In genomic region chr3:184738519-184738890, GRCh38 we compare ENCODE assay signal across 24 cellular contexts. TPM values are rescaled to one million over a fixed set of nuclear protein-coding genes. Genes with fewer than 3 reads are reported as not detected.
DNase-seq lines count a peak whose midpoint lies in the region; FAIRE-seq and TF ChIP-seq lines count a peak whose summit lies in the region.
"Had no signal": no experiment of that assay in that cellular context is flagged by ENCODE, and none has a peak within 500 bp of the region (broad histone marks: within the 10 kb centered on the region; RNA-seq: fewer than 3 reads in every experiment).

No MANE protein-coding gene starts in this region.

- H3K79me2 ChIP-seq in astrocyte (ENCODE audit: insufficient read depth, low read length) = no peaks in the 10 kb centered on the region

- H3K4me2 ChIP-seq in astrocyte (ENCODE audit: low read length) (peak overlapping the region; percentile 30), skeletal muscle satellite cell (ENCODE audit: low read length) (peak overlapping the region; percentile 3)

- 27 to 31% methylated on average over 6 to 8 of the region's 8 CpGs for WGBS in esophagus squamous epithelium, 2 donors

- H3K4me3 ChIP-seq in astrocyte (ENCODE audit: insufficient read depth, low read depth, low read length) = no peak overlapping the region
- no peak overlapping the region for H3K4me3 ChIP-seq in esophagus squamous epithelium
- H3K4me3 ChIP-seq in skeletal muscle satellite cell (ENCODE audit: low read length) = no peak overlapping the region
- H3K4me3 ChIP-seq: adrenal gland, esophagus muscularis mucosa, gastrocnemius medialis, transverse colon had no signal

- H3K4me1 ChIP-seq in astrocyte (ENCODE audit: insufficient read depth, low read length) (peaks cover 22% of the 10 kb centered on the region), esophagus squamous epithelium (peaks cover 30 to 62% (median 36%) of the 10 kb centered on the region in 3 donors), skeletal muscle satellite cell (ENCODE audit: control insufficient read depth, insufficient read depth, low read length) (peaks cover 23% of the 10 kb centered on the region)
- H3K4me1 ChIP-seq: adrenal gland, gastrocnemius medialis, transverse colon had no signal

- H3K9me3 Mint-ChIP-seq in HFFc6 = no peaks in the 10 kb centered on the region
- H3K9me3 Mint-ChIP-seq in astrocyte (ENCODE audit: unreplicated experiment) = no peaks in the 10 kb centered on the region
- H3K9me3 Mint-ChIP-seq: activated CD4-positive, alpha-beta T cell treated with anti-CD3 and anti-CD28 coated beads, Interleukin-2, amount 10 ng/mL, durations not matched to agents 24 days and 14 days; memory B cell; T-helper 2 cell treated with Interferon-gamma antibody and Interleukin-4, amounts not matched to agents 5 μg/mL and 100 μg/mL, for 36 hours had no signal

- FAIRE-seq in astrocyte (lab: Jason Lieb, UNC) = no peak
- FAIRE-seq: colon had no signal

- H3K9me3 ChIP-seq in astrocyte (ENCODE audit: insufficient read depth, low read depth, low read length) = no peaks in the 10 kb centered on the region
- no peaks in the 10 kb centered on the region for H3K9me3 ChIP-seq in esophagus squamous epithelium
- H3K9me3 ChIP-seq in skeletal muscle satellite cell (replicated peaks; ENCODE audit: low read length) = no peaks in the 10 kb centered on the region
- H3K9me3 ChIP-seq: adrenal gland, BE2C, esophagus muscularis mucosa, gastrocnemius medialis, transverse colon had no signal

- H3K27me3 Mint-ChIP-seq in HFFc6 (ENCODE audit: insufficient read depth) (peaks cover 12% of the 10 kb centered on the region), astrocyte (ENCODE audit: low read depth, unreplicated experiment) (peaks cover 12% of the 10 kb centered on the region)

- H3K36me3 ChIP-seq in astrocyte (ENCODE audit: insufficient read depth, low read length) (no peaks in the 10 kb centered on the region), esophagus squamous epithelium (no peaks in the 10 kb centered on the region), skeletal muscle satellite cell (ENCODE audit: insufficient read depth, low read length) (no peaks in the 10 kb centered on the region)
- H3K36me3 ChIP-seq: adrenal gland, BE2C, esophagus muscularis mucosa, gastrocnemius medialis, transverse colon, WERI-Rb-1 had no signal

- H3K27ac ChIP-seq in astrocyte (ENCODE audit: low read depth, low read length) (no peak overlapping the region), esophagus squamous epithelium (peak overlapping the region; percentile 88 to 97 (median 94)), substantia nigra (ENCODE audit: low read depth, low read length, poor library complexity, severe bottlenecking) (no peak overlapping the region)
- H3K27ac ChIP-seq: adrenal gland, esophagus muscularis mucosa, gastrocnemius medialis, transverse colon, WERI-Rb-1 had no signal

- TF ChIP-seq POLR2A in esophagus squamous epithelium (IDR thresholded peaks at IDR 0.05) = no peak

- H2AFZ ChIP-seq in astrocyte (ENCODE audit: low read depth, low read length) = no peak overlapping the region

- intact Hi-C loops in esophagus squamous epithelium (cut with DNase I) = no loop called here

- H3K4me3 Mint-ChIP-seq in HFFc6 = no peak overlapping the region; the same call in 1 of the 2 replicates
- H3K4me3 Mint-ChIP-seq in astrocyte (ENCODE audit: unreplicated experiment) = no peak overlapping the region
- H3K4me3 Mint-ChIP-seq: activated CD4-positive, alpha-beta T cell treated with anti-CD3 and anti-CD28 coated beads, Interleukin-2, amount 10 ng/mL, durations not matched to agents 24 days and 14 days; memory B cell; naive thymus-derived CD4-positive, alpha-beta T cell; T-helper 2 cell treated with Interferon-gamma antibody and Interleukin-4, amounts not matched to agents 5 μg/mL and 100 μg/mL, for 36 hours had no signal

- no peak for TF ChIP-seq CTCF in HFFc6 (IDR thresholded peaks at IDR 0.05)
- TF ChIP-seq CTCF in astrocyte (IDR thresholded peaks at IDR 0.05; ENCODE audit: insufficient read depth, low read depth, low read length) = no peak
- no peak for TF ChIP-seq CTCF in esophagus squamous epithelium (IDR thresholded peaks at IDR 0.05)

- no peak overlapping the region for H3K9ac ChIP-seq in astrocyte (ENCODE audit: low read length)
- H3K9ac ChIP-seq in skeletal muscle satellite cell (ENCODE audit: low read depth, low read length) = no peak overlapping the region

- H4K20me1 ChIP-seq in astrocyte (ENCODE audit: insufficient read depth, low read length) = no peaks in the 10 kb centered on the region

- H3K36me3 Mint-ChIP-seq in HFFc6 (ENCODE audit: low read depth) (no peaks in the 10 kb centered on the region), astrocyte (ENCODE audit: low read depth, unreplicated experiment) (peaks cover 5% of the 10 kb centered on the region)
- H3K36me3 Mint-ChIP-seq: memory B cell had no signal

- peak overlapping the region; percentile 13; the same call in 1 of the 2 replicates for H3K27ac Mint-ChIP-seq in HFFc6
- H3K27ac Mint-ChIP-seq in astrocyte (ENCODE audit: unreplicated experiment) = peak overlapping the region; percentile 6
- H3K27ac Mint-ChIP-seq: activated CD4-positive, alpha-beta T cell treated with anti-CD3 and anti-CD28 coated beads, Interleukin-2, amount 10 ng/mL, durations not matched to agents 24 days and 14 days; memory B cell; T-helper 2 cell treated with Interferon-gamma antibody and Interleukin-4, amounts not matched to agents 5 μg/mL and 100 μg/mL, for 36 hours had no signal

- H3K4me1 Mint-ChIP-seq in HFFc6 (ENCODE audit: low read depth) (peaks cover 42% of the 10 kb centered on the region), astrocyte (ENCODE audit: low read depth, unreplicated experiment) (peaks cover 31% of the 10 kb centered on the region)
- H3K4me1 Mint-ChIP-seq: memory B cell; naive thymus-derived CD4-positive, alpha-beta T cell had no signal

- H3K27me3 ChIP-seq in astrocyte (ENCODE audit: insufficient read depth, low read length) (no peaks in the 10 kb centered on the region), esophagus squamous epithelium (no peaks in the 10 kb centered on the region), skeletal muscle satellite cell (ENCODE audit: control insufficient read depth, insufficient read depth, low read length) (peaks cover 4% of the 10 kb centered on the region)
- H3K27me3 ChIP-seq: adrenal gland, BE2C, esophagus muscularis mucosa, gastrocnemius medialis, transverse colon had no signal

- DNase-seq in HFFc6 = no peak
- DNase-seq in astrocyte (ENCODE audit: low read depth) = no peak
- DNase-seq in esophagus squamous epithelium (lab: John Stamatoyannopoulos, UW) = no peak
- DNase-seq in substantia nigra (lab: John Stamatoyannopoulos, UW) = no peak
- DNase-seq in anterior cingulate cortex (lab: John Stamatoyannopoulos, UW) = no peak
- DNase-seq in activated CD8-positive, alpha-beta memory T cell treated with anti-CD3 and anti-CD28 coated beads, Interleukin-2, amount 50 U/mL, for 48 hours = no peak
- no peak for DNase-seq in SKM-1 (lab: John Stamatoyannopoulos, UW; ENCODE audit: unreplicated experiment)
- DNase-seq: activated CD4-positive, alpha-beta T cell treated with anti-CD3 and anti-CD28 coated beads, Interleukin-2, amount 10 ng/mL, durations not matched to agents 24 days and 14 days; activated naive CD4-positive, alpha-beta T cell; BE2C; DMS153; effector memory CD4-positive, alpha-beta T cell; gastrocnemius medialis; naive thymus-derived CD4-positive, alpha-beta T cell; NCI-H2029 treated with DMSO at 0.1 percent for 48 hours; NCI-H2227 treated with DMSO at 0.1 percent for 48 hours; transverse colon; WERI-Rb-1 had no signal

RNA-seq across cellular contexts. Expression of gene MAGEF1, which starts 26.6 kb away (rescaled TPM):
- total RNA-seq in HFFc6 (2021; fragmentation: NEBNext Ultra II Directional; extraction: Animal tissue kit (Norgen Biotek cat#: 25700)) = 10 to 100 TPM; 22.8 to 31.4 (median 23.4) TPM
- total RNA-seq in astrocyte = 26.2 and 28.8 TPM in 2 replicates
- 10 to 100 TPM; 18.3 to 28.4 (median 20.6) TPM for total RNA-seq in esophagus squamous epithelium
- total RNA-seq in skeletal muscle satellite cell (2012; rRNA removed) = 10.7 and 11.7 TPM in 2 replicates

Comparison
In these comparisons a context has a peak if more than half of its experiments do, and no peak if none do; other contexts are left out.
1. H3K27ac ChIP-seq: peak in esophagus squamous epithelium (4 of 4); none in astrocyte (single experiment) and substantia nigra (single experiment).